ENCODE assay signal across 8 cellular contexts in genomic region chr2:96233880-96234316, GRCh38. TPM values are rescaled to one million over a fixed set of nuclear protein-coding genes. Genes with fewer than 3 reads are reported as not detected.
DNase-seq lines count a peak whose midpoint lies in the region; ATAC-seq lines count a peak whose summit lies in the region.

No MANE protein-coding gene starts in this region.

- H3K9me3 ChIP-seq in naive thymus-derived CD4-positive, alpha-beta T cell (ENCODE audit: control insufficient read depth in 2 of 3, low read length in 3 of 3), result no peaks in the 10 kb centered on the region

- H3K4me3 Mint-ChIP-seq in naive thymus-derived CD4-positive, alpha-beta T cell, result no peak overlapping the region
- no peak overlapping the region for H3K4me3 Mint-ChIP-seq in activated CD4-positive, alpha-beta T cell treated with anti-CD3 and anti-CD28 coated beads, Interleukin-2, amount 10 ng/mL, durations not matched to agents 7 days and 5 days
- H3K4me3 Mint-ChIP-seq in activated naive CD4-positive, alpha-beta T cell treated with anti-CD3 and anti-CD28 coated beads for 36 hours, result no peak overlapping the region

- no peaks in the 10 kb centered on the region for H3K36me3 ChIP-seq in naive thymus-derived CD4-positive, alpha-beta T cell (ENCODE audit: control insufficient read depth in 2 of 3, insufficient read depth in 3 of 3, low read length in 3 of 3)

- H3K36me3 Mint-ChIP-seq in naive thymus-derived CD4-positive, alpha-beta T cell, result peaks cover 0 to 8% (median 5%) of the 10 kb centered on the region in 5 donors
- peaks cover 2% of the 10 kb centered on the region for H3K36me3 Mint-ChIP-seq in activated CD4-positive, alpha-beta T cell treated with anti-CD3 and anti-CD28 coated beads, Interleukin-2, amount 10 ng/mL, durations not matched to agents 7 days and 5 days (ENCODE audit: low read depth)
- H3K36me3 Mint-ChIP-seq in activated naive CD4-positive, alpha-beta T cell treated with anti-CD3 and anti-CD28 coated beads for 36 hours (ENCODE audit: low read depth), result peaks cover 2% of the 10 kb centered on the region

- peaks cover 0 to 5% (median 0%) of the 10 kb centered on the region in 7 donors for H3K4me1 Mint-ChIP-seq in naive thymus-derived CD4-positive, alpha-beta T cell
- H3K4me1 Mint-ChIP-seq in activated CD4-positive, alpha-beta T cell treated with anti-CD3 and anti-CD28 coated beads, Interleukin-2, amount 10 ng/mL, durations not matched to agents 7 days and 5 days, result no peaks in the 10 kb centered on the region
- H3K4me1 Mint-ChIP-seq in activated naive CD4-positive, alpha-beta T cell treated with anti-CD3 and anti-CD28 coated beads for 36 hours (ENCODE audit: low read depth), result no peaks in the 10 kb centered on the region

- intact Hi-C loops in naive thymus-derived CD4-positive, alpha-beta T cell (cut with micrococcal nuclease), result no loop called here
- intact Hi-C loops in activated naive CD4-positive, alpha-beta T cell treated with anti-CD3 and anti-CD28 coated beads for 36 hours (cut with micrococcal nuclease), result no loop called here

- no peak for DNase-seq in naive thymus-derived CD4-positive, alpha-beta T cell
- DNase-seq in glomerular visceral epithelial cell (ENCODE audit: extremely low spot score) (no peak), iPS-NIHi7 (ENCODE audit: extremely low spot score) (no peak)
- no peak for DNase-seq in activated CD4-positive, alpha-beta T cell treated with anti-CD3 and anti-CD28 coated beads, Interleukin-2, amount 10 ng/mL, durations not matched to agents 7 days and 5 days
- no peak for DNase-seq in activated naive CD4-positive, alpha-beta T cell treated with anti-CD3 and anti-CD28 coated beads for 36 hours

- no peaks in the 10 kb centered on the region for H3K27me3 ChIP-seq in naive thymus-derived CD4-positive, alpha-beta T cell (ENCODE audit: control insufficient read depth in 2 of 2, insufficient read depth in 2 of 2, low read length in 2 of 2)

- no peaks in the 10 kb centered on the region for H3K27me3 Mint-ChIP-seq in naive thymus-derived CD4-positive, alpha-beta T cell
- H3K27me3 Mint-ChIP-seq in activated CD4-positive, alpha-beta T cell treated with anti-CD3 and anti-CD28 coated beads, Interleukin-2, amount 10 ng/mL, durations not matched to agents 7 days and 5 days, result no peaks in the 10 kb centered on the region
- H3K27me3 Mint-ChIP-seq in activated naive CD4-positive, alpha-beta T cell treated with anti-CD3 and anti-CD28 coated beads for 36 hours (ENCODE audit: low read depth), result no peaks in the 10 kb centered on the region

- ATAC-seq in GM18868 (IDR thresholded peaks at IDR 0.05; ENCODE audit: unreplicated experiment) (peak; percentile 91), GM21786 (IDR thresholded peaks at IDR 0.05; ENCODE audit: unreplicated experiment) (peak; percentile 92), HG03521 (IDR thresholded peaks at IDR 0.05; ENCODE audit: unreplicated experiment) (peak; percentile 71)
- peak; percentile 64 for ATAC-seq in naive thymus-derived CD4-positive, alpha-beta T cell

- H3K4me3 ChIP-seq in naive thymus-derived CD4-positive, alpha-beta T cell (ENCODE audit: low read length), result no peak overlapping the region

- POLR2A ChIA-PET in naive thymus-derived CD4-positive, alpha-beta T cell (lab: Charles Lee), result interaction anchor here (1.3 to 1.5 kb wide), 2 partner anchors 12 to 26 kb away, joined by 4 to 5 read pairs; no protein-coding TSS in a partner anchor
- POLR2A ChIA-PET in activated CD4-positive, alpha-beta T cell treated with anti-CD3 and anti-CD28 coated beads, Interleukin-2, amount 10 ng/mL, durations not matched to agents 7 days and 5 days (lab: Charles Lee), result no interaction called here

- H3K9me3 Mint-ChIP-seq in naive thymus-derived CD4-positive, alpha-beta T cell, result no peaks in the 10 kb centered on the region
- H3K9me3 Mint-ChIP-seq in activated CD4-positive, alpha-beta T cell treated with anti-CD3 and anti-CD28 coated beads, Interleukin-2, amount 10 ng/mL, durations not matched to agents 7 days and 5 days, result no peaks in the 10 kb centered on the region
- no peaks in the 10 kb centered on the region for H3K9me3 Mint-ChIP-seq in activated naive CD4-positive, alpha-beta T cell treated with anti-CD3 and anti-CD28 coated beads for 36 hours

- H3K27ac Mint-ChIP-seq in naive thymus-derived CD4-positive, alpha-beta T cell, result no peak overlapping the region
- no peak overlapping the region for H3K27ac Mint-ChIP-seq in activated CD4-positive, alpha-beta T cell treated with anti-CD3 and anti-CD28 coated beads, Interleukin-2, amount 10 ng/mL, durations not matched to agents 7 days and 5 days
- H3K27ac Mint-ChIP-seq in activated naive CD4-positive, alpha-beta T cell treated with anti-CD3 and anti-CD28 coated beads for 36 hours, result no peak overlapping the region

- CTCF ChIA-PET in naive thymus-derived CD4-positive, alpha-beta T cell (lab: Charles Lee), result no interaction called here
- CTCF ChIA-PET in activated CD4-positive, alpha-beta T cell treated with anti-CD3 and anti-CD28 coated beads, Interleukin-2, amount 10 ng/mL, durations not matched to agents 7 days and 5 days (lab: Charles Lee), result interaction anchor here (1.2 to 2.5 kb wide), 4 partner anchors 9 to 26 kb away, joined by 3 to 11 read pairs (median 4); partner anchors contain the start of gene STARD7
- CTCF ChIA-PET in activated naive CD4-positive, alpha-beta T cell treated with anti-CD3 and anti-CD28 coated beads for 36 hours (lab: Charles Lee), result interaction anchor here (1.1 kb wide), 1 partner anchor 241 kb away, joined by 4 read pairs; no protein-coding TSS in a partner anchor

- no peak overlapping the region for H3K27ac ChIP-seq in naive thymus-derived CD4-positive, alpha-beta T cell (ENCODE audit: low read depth, low read length)

- H3K4me1 ChIP-seq in naive thymus-derived CD4-positive, alpha-beta T cell (ENCODE audit: control insufficient read depth in 2 of 2, insufficient read depth in 2 of 2, low read length in 2 of 2), result no peaks in the 10 kb centered on the region

RNA-seq across cellular contexts. Expression of gene STARD7, which starts 25.3 kb away (rescaled TPM):
- 100 to 1,000 TPM in 1 of 5 experiments, 10 to 100 TPM in 4; 56.5 to 133 (median 74.2) TPM for total RNA-seq in naive thymus-derived CD4-positive, alpha-beta T cell
- polyA plus RNA-seq in naive thymus-derived CD4-positive, alpha-beta T cell, result 100 to 1,000 TPM; 106 to 120 TPM
- total RNA-seq in activated CD4-positive, alpha-beta T cell treated with anti-CD3 and anti-CD28 coated beads, Interleukin-2, amount 10 ng/mL, durations not matched to agents 7 days and 5 days, result 100 to 1,000 TPM; 126 to 128 TPM
- 10 to 100 TPM; 84.7 to 87.6 TPM for total RNA-seq in activated naive CD4-positive, alpha-beta T cell treated with anti-CD3 and anti-CD28 coated beads for 36 hours

RNA-seq across cellular contexts. Expression of gene TMEM127, which starts 31.9 kb away (rescaled TPM):
- total RNA-seq in naive thymus-derived CD4-positive, alpha-beta T cell, result 10 to 100 TPM; 33.7 to 69.0 (median 40.4) TPM
- 10 to 100 TPM; 23.6 to 38.0 TPM for polyA plus RNA-seq in naive thymus-derived CD4-positive, alpha-beta T cell
- total RNA-seq in activated CD4-positive, alpha-beta T cell treated with anti-CD3 and anti-CD28 coated beads, Interleukin-2, amount 10 ng/mL, durations not matched to agents 7 days and 5 days, result 10 to 100 TPM; 32.9 to 44.5 TPM
- total RNA-seq in activated naive CD4-positive, alpha-beta T cell treated with anti-CD3 and anti-CD28 coated beads for 36 hours, result 10 to 100 TPM; 12.9 to 16.1 TPM

RNA-seq across cellular contexts. Expression of gene CIAO1, which starts 32.1 kb away (rescaled TPM):
- total RNA-seq in naive thymus-derived CD4-positive, alpha-beta T cell, result 10 to 100 TPM; 62.1 to 85.3 (median 71.6) TPM
- 100 to 1,000 TPM in 1 of 2 donors, 10 to 100 TPM in 1; 85.5 to 115 TPM for polyA plus RNA-seq in naive thymus-derived CD4-positive, alpha-beta T cell
- 10 to 100 TPM; 53.4 to 59.9 TPM for total RNA-seq in activated CD4-positive, alpha-beta T cell treated with anti-CD3 and anti-CD28 coated beads, Interleukin-2, amount 10 ng/mL, durations not matched to agents 7 days and 5 days
- 10 to 100 TPM; 59.9 to 62.2 TPM for total RNA-seq in activated naive CD4-positive, alpha-beta T cell treated with anti-CD3 and anti-CD28 coated beads for 36 hours
